ENCODE assay signal across 8 cellular contexts in the genomic region with DNA sequence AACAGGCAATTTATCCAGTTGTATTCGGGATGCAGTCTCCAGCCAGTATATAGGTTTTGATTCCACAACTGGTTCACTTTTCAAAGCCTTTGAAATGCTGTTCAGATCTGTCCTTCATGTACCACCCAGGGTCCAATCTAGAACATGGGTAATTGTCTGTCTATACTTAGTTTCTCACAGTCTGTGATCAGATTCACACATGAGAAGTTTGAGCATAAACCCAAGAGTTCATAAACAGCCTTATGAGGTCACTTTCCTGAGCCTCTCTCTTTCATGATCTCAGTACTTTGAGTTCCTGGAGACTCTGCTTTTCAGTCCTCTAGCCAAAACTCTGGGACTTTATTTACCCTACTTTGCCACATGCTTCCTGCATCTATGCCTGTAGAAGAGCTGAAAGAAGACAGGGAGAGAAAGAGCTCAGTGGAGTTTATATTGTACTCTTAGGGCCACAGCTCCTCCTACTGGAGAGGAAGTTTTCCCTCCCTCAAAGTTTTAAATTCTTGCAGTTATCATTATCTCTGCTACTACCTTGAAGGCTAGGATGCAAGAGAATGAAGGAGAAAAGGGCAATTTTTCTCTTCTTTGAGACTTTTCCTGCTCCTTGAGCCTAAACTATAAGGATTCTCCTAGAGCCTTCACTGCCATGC.
DNase-seq lines count a peak whose midpoint lies in the region; ATAC-seq and TF ChIP-seq lines count a peak whose summit lies in the region.

No MANE protein-coding gene starts in this region.

- DNase-seq in Daoy (ENCODE audit: low read depth) (peak; percentile 13), H7 (peak; percentile 18), SK-MEL-5 (ENCODE audit: low read depth, low spot score) (peak; percentile 61), fibroblast of pulmonary artery (ENCODE audit: low read depth) (peak; percentile 78), psoas muscle (no peak)
- no peak for DNase-seq in stimulated activated CD8-positive, alpha-beta memory T cell treated with anti-CD3 and anti-CD28 coated beads, Interleukin-4, amount 100 ng/mL, for 48 hours

- H3K9me3 ChIP-seq in psoas muscle: peaks cover 7% of the 10 kb centered on the region

- H3K4me1 ChIP-seq in psoas muscle: no peaks in the 10 kb centered on the region

- H3K27me3 ChIP-seq in H7 (ENCODE audit: control insufficient read depth, insufficient read depth, low read length) (no peaks in the 10 kb centered on the region), psoas muscle (ENCODE audit: insufficient read depth in 3 of 3, low read length in 2 of 3) (no peaks in the 10 kb centered on the region)

- peak; percentile 57 to 88 (median 69) for ATAC-seq in psoas muscle
- ATAC-seq in GM21423 (IDR thresholded peaks at IDR 0.05; ENCODE audit: unreplicated experiment): no peak
- no peak for ATAC-seq in GM19452 (IDR thresholded peaks at IDR 0.05; ENCODE audit: unreplicated experiment)

- TF ChIP-seq CTCF in fibroblast of pulmonary artery (IDR thresholded peaks at IDR 0.05; ENCODE audit: low read length, missing control alignments) (peak; percentile 77), psoas muscle (IDR thresholded peaks at IDR 0.05) (peak; percentile 68)

- 93 to 100% (median 100%) methylated on average over 1 of the region's 1 CpG for WGBS in psoas muscle, 3 donors

- H3K27ac ChIP-seq in psoas muscle: no peak overlapping the region

- in situ Hi-C loops in SK-MEL-5 (cut with HindIII; ENCODE audit: low pct_unique_long_range_greater_than_20kb, low sequenced_read_pairs): no loop called here

- intact Hi-C loops in psoas muscle (cut with DNase I): loop anchor here in 1 of 2 donors (5.0 kb wide), 1 partner anchor 169 kb away; no protein-coding TSS in a partner anchor

- H3K4me3 ChIP-seq in H7 (ENCODE audit: insufficient read depth, low read depth, low read length) (no peak overlapping the region), fibroblast of pulmonary artery (replicated peaks; ENCODE audit: low read depth, low read length) (no peak overlapping the region), psoas muscle (no peak overlapping the region)

- no peaks in the 10 kb centered on the region for H3K36me3 ChIP-seq in H7 (replicated peaks; ENCODE audit: control insufficient read depth, insufficient read depth, low read length)
- H3K36me3 ChIP-seq in psoas muscle (ENCODE audit: insufficient read depth in 1 of 2, low read depth in 1 of 2): no peaks in the 10 kb centered on the region

Comparison
In these comparisons a context has a peak if more than half of its experiments do, and no peak if none do; other contexts are left out.
1. DNase-seq: peak in Daoy (single experiment), H7 (single experiment), SK-MEL-5 (single experiment) and fibroblast of pulmonary artery (single experiment); none in psoas muscle (0 of 2) and stimulated activated CD8-positive, alpha-beta memory T cell treated with anti-CD3 and anti-CD28 coated beads, Interleukin-4, amount 100 ng/mL, for 48 hours (single experiment).
2. ATAC-seq: peak in psoas muscle (4 of 4); none in GM21423 (single experiment) and GM19452 (single experiment).